ENCODE assay signal across 8 cellular contexts in genomic region chr21:16419188-16419874, GRCh38.
DNase-seq lines count a peak whose midpoint lies in the region; ATAC-seq and TF ChIP-seq lines count a peak whose summit lies in the region.

No MANE protein-coding gene starts in this region.

- no peak overlapping the region for H3K4me2 ChIP-seq in OCI-LY7 (ENCODE audit: low read length)

- ATAC-seq in GM19351 (IDR thresholded peaks at IDR 0.05; ENCODE audit: unreplicated experiment) (no peak), HG02885 (IDR thresholded peaks at IDR 0.05; ENCODE audit: poor library complexity, unreplicated experiment) (no peak)

- CTCF ChIA-PET in activated CD4-positive, alpha-beta memory T cell treated with anti-CD3 and anti-CD28 coated beads for 36 hours (lab: Charles Lee), result no interaction called here
- CTCF ChIA-PET in OCI-LY7 (lab: Charles Lee; ENCODE audit: unreplicated experiment), result no interaction called here

- no peaks in the 10 kb centered on the region for H3K4me1 ChIP-seq in OCI-LY7 (ENCODE audit: insufficient read depth, low read length, poor library complexity, severe bottlenecking)

- H3K9me3 ChIP-seq in OCI-LY7 (ENCODE audit: low read length), result peaks cover 4% of the 10 kb centered on the region; the same call in 1 of the 2 replicates

- TF ChIP-seq CTCF in epithelial cell of esophagus (IDR thresholded peaks at IDR 0.05; ENCODE audit: insufficient read depth, low read depth, low read length, missing control alignments) (no peak), OCI-LY7 (conservative IDR thresholded peaks at IDR 0.05; ENCODE audit: low read length) (no peak)

- H3K79me2 ChIP-seq in OCI-LY7 (ENCODE audit: insufficient read depth, low read depth, low read length), result no peaks in the 10 kb centered on the region

- H4K20me1 ChIP-seq in OCI-LY7 (ENCODE audit: insufficient read depth, low read length), result no peaks in the 10 kb centered on the region

- H3K27ac ChIP-seq in OCI-LY7 (ENCODE audit: low read depth, low read length, poor library complexity, severe bottlenecking), result no peak overlapping the region

- no peak overlapping the region for H3K27ac Mint-ChIP-seq in activated CD4-positive, alpha-beta memory T cell treated with anti-CD3 and anti-CD28 coated beads for 36 hours

- peak overlapping the region; percentile 58 for H3K4me3 ChIP-seq in epithelial cell of esophagus (ENCODE audit: low read length)
- H3K4me3 ChIP-seq in OCI-LY7 (ENCODE audit: low read depth, low read length, poor library complexity, severe bottlenecking), result no peak overlapping the region

- DNase-seq in AG08395 (ENCODE audit: low spot score) (peak; percentile 11), NCI-H2227 (lab: John Stamatoyannopoulos, UW; ENCODE audit: unreplicated experiment) (peak; percentile 89), epithelial cell of esophagus (ENCODE audit: low read depth) (peak; percentile 36), myocyte (ENCODE audit: low read depth) (peak; percentile 95), OCI-LY7 (ENCODE audit: low spot score) (no peak)
- DNase-seq in activated CD4-positive, alpha-beta memory T cell treated with anti-CD3 and anti-CD28 coated beads for 36 hours, result no peak

- no peaks in the 10 kb centered on the region for H3K36me3 Mint-ChIP-seq in activated CD4-positive, alpha-beta memory T cell treated with anti-CD3 and anti-CD28 coated beads for 36 hours

- H3K9me3 Mint-ChIP-seq in activated CD4-positive, alpha-beta memory T cell treated with anti-CD3 and anti-CD28 coated beads for 36 hours, result no peaks in the 10 kb centered on the region

- no peaks in the 10 kb centered on the region for H3K4me1 Mint-ChIP-seq in activated CD4-positive, alpha-beta memory T cell treated with anti-CD3 and anti-CD28 coated beads for 36 hours (ENCODE audit: low read depth)

- H2AFZ ChIP-seq in OCI-LY7 (ENCODE audit: low read length), result no peak overlapping the region

- no peaks in the 10 kb centered on the region for H3K27me3 Mint-ChIP-seq in activated CD4-positive, alpha-beta memory T cell treated with anti-CD3 and anti-CD28 coated beads for 36 hours

- no peak overlapping the region for H3K4me3 Mint-ChIP-seq in activated CD4-positive, alpha-beta memory T cell treated with anti-CD3 and anti-CD28 coated beads for 36 hours

- no peaks in the 10 kb centered on the region for H3K36me3 ChIP-seq in OCI-LY7 (ENCODE audit: insufficient read depth, low read length)

- no TSS peak for BruUV-seq in OCI-LY7 (replicated peaks; lab: Mats Ljungman, UMichigan)

- POLR2A ChIA-PET in activated CD4-positive, alpha-beta memory T cell treated with anti-CD3 and anti-CD28 coated beads for 36 hours (lab: Charles Lee), result no interaction called here
- POLR2A ChIA-PET in OCI-LY7 (lab: Charles Lee), result no interaction called here

- intact Hi-C loops in activated CD4-positive, alpha-beta memory T cell treated with anti-CD3 and anti-CD28 coated beads for 36 hours (cut with micrococcal nuclease), result no loop called here
- intact Hi-C loops in OCI-LY7 (cut with micrococcal nuclease; ENCODE audit: unreplicated experiment), result no loop called here

- no peaks in the 10 kb centered on the region for H3K9me2 ChIP-seq in OCI-LY7 (ENCODE audit: insufficient read depth, low read length)

Comparison
In these comparisons a context has a peak if more than half of its experiments do, and no peak if none do; other contexts are left out.
1. DNase-seq: peak in AG08395 (single experiment), NCI-H2227 (single experiment), epithelial cell of esophagus (single experiment) and myocyte (single experiment); none in activated CD4-positive, alpha-beta memory T cell treated with anti-CD3 and anti-CD28 coated beads for 36 hours (single experiment) and OCI-LY7 (single experiment).